8 cellular contexts compared by ENCODE assay signal in genomic region chr1:231040019-231040799, GRCh38. TPM values are rescaled to one million over a fixed set of nuclear protein-coding genes. Genes with fewer than 3 reads are reported as not detected.
DNase-seq lines count a peak whose midpoint lies in the region; ATAC-seq and TF ChIP-seq lines count a peak whose summit lies in the region.

Gene FAM89A (minus strand): TSS chr1:231040254. CDS start chr1:231040211, 43 bp downstream.

- ATAC-seq in HG02852 (IDR thresholded peaks at IDR 0.05; ENCODE audit: unreplicated experiment), result peak; percentile 68

- peak within 1 kb of the TSS; percentile 87 for H2AFZ ChIP-seq in parathyroid adenoma

- no peaks in the 10 kb centered on the region for H3K27me3 ChIP-seq in SJCRH30
- no peaks in the 10 kb centered on the region for H3K27me3 ChIP-seq in parathyroid adenoma (ENCODE audit: control insufficient read depth, insufficient read depth, low read length)
- peaks cover 0 to 33% of the 10 kb centered on the region in 2 donors for H3K27me3 ChIP-seq in tibial artery

- H3K27ac ChIP-seq in SJCRH30 (peak within 1 kb of the TSS; percentile 73), parathyroid adenoma (peak within 1 kb of the TSS; percentile 74), tibial artery (peak within 1 kb of the TSS in 1 of 2 donors; percentile 42)

- TF ChIP-seq CTCF in parathyroid adenoma (IDR thresholded peaks at IDR 0.05) (no peak), tibial artery (IDR thresholded peaks at IDR 0.05) (no peak)

- no peak within 1 kb of the TSS for H3K9ac ChIP-seq in parathyroid adenoma

- H3K79me2 ChIP-seq in parathyroid adenoma, result no peaks in the 10 kb centered on the region

- H3K4me1 ChIP-seq in SJCRH30 (peaks cover 5% of the 10 kb centered on the region; the same call in 1 of the 2 replicates), parathyroid adenoma (no peaks in the 10 kb centered on the region), tibial artery (peaks cover 0 to 26% (median 18%) of the 10 kb centered on the region in 4 donors)

- peak; percentile 41 to 52 for DNase-seq in NCI-H2081 (lab: John Stamatoyannopoulos, UW)
- DNase-seq in NCI-H2081 treated with DMSO at 0.1 percent for 48 hours (lab: John Stamatoyannopoulos, UW), result no peak
- peak; percentile 68 to 79 for DNase-seq in SJCRH30
- peak; percentile 51 for DNase-seq in activated gamma-delta T cell treated with anti-CD3 and anti-CD28 coated beads, Interleukin-2, amount 50 U/mL, for 16 hours (ENCODE audit: low read depth)
- peak; percentile 58 for DNase-seq in glomerular visceral epithelial cell (ENCODE audit: extremely low spot score)
- DNase-seq in tibial artery, result peak; percentile 35 to 68

- peak within 1 kb of the TSS; percentile 91 for H3K4me2 ChIP-seq in parathyroid adenoma (ENCODE audit: low read length)

- intact Hi-C loops in tibial artery (cut with DNase I; ENCODE audit: low total_unique reads), result no loop called here

- H3K36me3 ChIP-seq in SJCRH30 (peaks cover 5% of the 10 kb centered on the region; the same call in 1 of the 2 replicates), parathyroid adenoma (ENCODE audit: control insufficient read depth, insufficient read depth, low read length) (no peaks in the 10 kb centered on the region), tibial artery (no peaks in the 10 kb centered on the region)

- H3K4me3 ChIP-seq in SJCRH30 (peak within 1 kb of the TSS; percentile 88), parathyroid adenoma (ENCODE audit: low read depth, low read length) (peak within 1 kb of the TSS; percentile 68), tibial artery (peak within 1 kb of the TSS; percentile 55 to 76)

- H3K9me3 ChIP-seq in SJCRH30 (replicated peaks) (peaks cover 4% of the 10 kb centered on the region; the same call in 1 of the 2 replicates), parathyroid adenoma (ENCODE audit: control insufficient read depth, low read length) (no peaks in the 10 kb centered on the region), tibial artery (peaks cover 0 to 3% (median 0%) of the 10 kb centered on the region in 3 donors)

RNA-seq across cellular contexts. Expression of gene FAM89A, which starts in this region (rescaled TPM):
- 41.8 and 49.3 TPM in 2 replicates for total RNA-seq in SJCRH30 (2014; rRNA removed; shearing (Covaris generic))
